Comparison of ENCODE assay signal across 1 cellular context in the genomic region with DNA sequence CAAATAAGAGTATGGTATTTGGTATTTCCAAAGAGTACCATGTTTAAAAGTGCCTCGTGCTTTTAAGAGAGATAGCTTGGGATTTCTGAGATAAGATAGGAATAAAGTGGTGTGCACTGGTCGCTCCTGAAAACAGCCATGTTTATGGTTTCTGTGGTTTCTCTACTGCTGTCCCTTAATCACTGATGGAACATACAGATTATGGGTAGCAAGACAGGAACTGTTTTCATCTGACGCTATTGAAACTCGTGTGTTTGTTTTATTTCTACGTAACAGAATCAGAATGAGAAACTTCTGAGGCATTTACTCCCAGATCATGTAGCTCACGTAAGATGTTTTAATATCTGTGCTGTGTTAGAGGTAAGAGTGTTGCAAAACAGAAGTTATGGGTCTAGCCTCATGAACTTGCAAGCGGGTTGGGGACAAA.
TF ChIP-seq lines count a peak whose summit lies in the region.

No MANE protein-coding gene starts in this region.

TF ChIP-seq in K562, 482 proteins besides CTCF, POLR2A, EP300 and RAD21 (continued from another document):
- TF ChIP-seq ZMIZ1 (IDR thresholded peaks at IDR 0.05; ENCODE audit: low read depth in 2 of 2, low read length in 2 of 2) (no peak), TCFL5 (CRISPR knock-in tag; conservative IDR thresholded peaks at IDR 0.05) (no peak), IFI16 (CRISPR knock-in tag; IDR thresholded peaks at IDR 0.05) (no peak), NFYB (IDR thresholded peaks at IDR 0.05; ENCODE audit: extremely low read depth, insufficient read length) (no peak), ZBTB17 (CRISPR knock-in tag; IDR thresholded peaks at IDR 0.05) (no peak)
